In the genomic region with DNA sequence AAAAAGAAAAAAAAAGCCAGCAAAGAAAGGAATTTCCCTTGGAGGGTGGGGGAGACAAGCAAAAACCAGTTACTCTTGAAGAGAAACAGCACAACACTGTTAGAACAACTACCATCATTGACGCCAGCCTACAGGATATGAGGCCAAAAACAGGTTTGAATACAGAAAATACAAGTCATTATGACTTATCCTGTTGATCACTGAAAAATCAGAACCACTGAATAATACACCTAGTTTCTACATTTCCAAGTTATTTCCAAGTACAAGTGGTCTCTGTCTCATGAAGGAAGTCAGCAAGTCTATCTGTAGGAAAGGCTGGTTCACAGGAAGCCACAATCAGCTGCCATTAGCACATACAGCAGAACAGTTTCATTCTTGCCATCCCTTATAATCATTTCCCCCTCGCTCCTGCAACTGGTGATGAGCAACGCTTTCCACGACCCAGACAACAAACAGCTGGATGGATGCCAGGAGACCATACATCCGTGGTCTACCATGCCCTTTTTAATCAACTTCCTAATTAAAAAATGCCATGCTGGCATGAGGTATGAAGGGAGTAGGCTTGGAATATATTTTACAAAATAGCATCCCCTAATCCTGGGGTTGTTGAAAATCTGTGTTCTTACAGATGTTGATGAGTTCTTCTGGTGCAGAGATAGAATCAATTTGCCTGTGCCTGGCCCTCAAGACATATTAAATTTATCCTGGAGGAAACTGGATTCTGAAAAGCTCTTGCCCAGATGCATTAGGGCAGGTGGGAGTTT, we compare ENCODE assay signal across 17 cellular contexts. TPM values are rescaled to one million over a fixed set of nuclear protein-coding genes. Genes with fewer than 3 reads are reported as not detected.
"Had no signal": no experiment of that assay in that cellular context is flagged by ENCODE, and none has a peak within 500 bp of the region (broad histone marks: within the 10 kb centered on the region; RNA-seq: fewer than 3 reads in every experiment).

No MANE protein-coding gene starts in this region.

- DNase-seq: activated CD4-positive, alpha-beta memory T cell treated with anti-CD3 and anti-CD28 coated beads for 36 hours; activated CD4-positive, CD25-positive, alpha-beta regulatory T cell treated with anti-CD3 and anti-CD28 coated beads, Interleukin-2, amount 50 U/mL, for 72 hours; activated effector memory CD4-positive, alpha-beta T cell treated with anti-CD3 and anti-CD28 coated beads, Interleukin-2, amount 50 U/mL, for 16 hours; activated naive CD8-positive, alpha-beta T cell treated with anti-CD3 and anti-CD28 coated beads for 36 hours; activated T-cell treated with anti-CD3 and anti-CD28 coated beads, Interleukin-2, amount 50 U/mL, for 4 hours; aorta; effector CD8-positive, alpha-beta T cell; kidney; left ventricle myocardium inferior; natural killer cell; occipital lobe; right cardiac atrium had no signal

- H3K9me3 ChIP-seq: left ventricle myocardium inferior had no signal

- H3K27me3 ChIP-seq: tibial nerve had no signal

- H3K36me3 ChIP-seq: left ventricle myocardium inferior, tibial nerve had no signal

- ATAC-seq: activated T-cell treated with anti-CD3 and anti-CD28 coated beads, Interleukin-2, amount 50 U/mL, for 4 hours; natural killer cell; right cardiac atrium; stimulated activated effector memory CD8-positive, alpha-beta T cell treated with anti-CD3 and anti-CD28 coated beads, Interleukin-12 subunit alpha, Interleukin-12 subunit beta, amount 100 ng/mL, for 72 hours had no signal

- H3K4me1 ChIP-seq: left ventricle myocardium inferior, tibial nerve had no signal

- H3K27ac ChIP-seq: coronary artery, left ventricle myocardium inferior, tibial nerve had no signal

- H3K4me3 ChIP-seq: coronary artery, left ventricle myocardium inferior, smooth muscle cell, tibial nerve had no signal

RNA-seq across cellular contexts. Expression of gene MYT1L, which starts 10.4 kb away (rescaled TPM):
- total RNA-seq: activated CD4-positive, alpha-beta memory T cell treated with anti-CD3 and anti-CD28 coated beads for 36 hours; epithelial cell of proximal tubule; kidney; left ventricle myocardium inferior; natural killer cell; right cardiac atrium; smooth muscle cell; tibial nerve had no signal
